Comparison of ENCODE assay signal across 8 cellular contexts in the genomic region with DNA sequence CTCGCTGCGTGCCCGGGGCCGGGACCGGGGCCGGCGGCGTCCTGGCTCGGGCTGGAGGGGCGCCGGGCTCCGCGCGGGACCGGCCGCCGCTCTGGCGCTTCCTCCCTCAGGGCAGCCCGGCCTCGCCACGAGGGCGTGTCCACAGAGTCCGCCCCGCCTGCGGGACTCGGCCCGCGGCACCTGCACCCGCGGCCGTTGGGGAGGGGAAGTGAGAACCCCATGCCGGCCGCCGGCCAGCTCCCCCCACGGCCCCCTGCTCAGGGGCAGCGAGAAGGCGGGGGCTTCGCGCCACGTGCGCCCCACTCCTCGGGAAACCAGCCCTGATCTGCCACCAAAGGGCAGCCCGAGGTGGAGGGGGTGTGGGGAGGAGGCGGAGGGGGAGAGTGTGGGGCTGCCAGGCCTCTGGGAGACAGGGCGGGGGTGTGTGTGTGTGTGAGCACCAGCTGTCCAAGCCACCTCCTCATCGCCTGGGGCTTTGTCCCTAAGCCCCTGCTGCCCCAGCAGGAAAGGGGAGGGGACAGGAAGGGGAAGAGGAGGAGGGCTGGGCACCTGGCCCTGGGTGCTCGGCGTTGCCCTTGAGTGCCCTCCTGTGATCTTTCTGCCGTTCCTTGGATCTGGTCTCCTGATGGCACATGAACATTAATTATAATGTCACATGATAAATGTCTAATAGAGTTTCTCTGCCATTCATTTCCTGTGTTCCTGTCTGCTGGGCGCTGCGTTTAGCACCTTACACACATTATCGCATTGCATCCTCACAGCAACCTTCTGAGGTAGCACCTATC. TPM values are rescaled to one million over a fixed set of nuclear protein-coding genes. Genes with fewer than 3 reads are reported as not detected.
A peak's percentile ranks its signal among the peaks of the same experiment; 100 is the strongest.
DNase-seq lines count a peak whose midpoint lies in the region; ATAC-seq and TF ChIP-seq lines count a peak whose summit lies in the region.

A gene with protein sequence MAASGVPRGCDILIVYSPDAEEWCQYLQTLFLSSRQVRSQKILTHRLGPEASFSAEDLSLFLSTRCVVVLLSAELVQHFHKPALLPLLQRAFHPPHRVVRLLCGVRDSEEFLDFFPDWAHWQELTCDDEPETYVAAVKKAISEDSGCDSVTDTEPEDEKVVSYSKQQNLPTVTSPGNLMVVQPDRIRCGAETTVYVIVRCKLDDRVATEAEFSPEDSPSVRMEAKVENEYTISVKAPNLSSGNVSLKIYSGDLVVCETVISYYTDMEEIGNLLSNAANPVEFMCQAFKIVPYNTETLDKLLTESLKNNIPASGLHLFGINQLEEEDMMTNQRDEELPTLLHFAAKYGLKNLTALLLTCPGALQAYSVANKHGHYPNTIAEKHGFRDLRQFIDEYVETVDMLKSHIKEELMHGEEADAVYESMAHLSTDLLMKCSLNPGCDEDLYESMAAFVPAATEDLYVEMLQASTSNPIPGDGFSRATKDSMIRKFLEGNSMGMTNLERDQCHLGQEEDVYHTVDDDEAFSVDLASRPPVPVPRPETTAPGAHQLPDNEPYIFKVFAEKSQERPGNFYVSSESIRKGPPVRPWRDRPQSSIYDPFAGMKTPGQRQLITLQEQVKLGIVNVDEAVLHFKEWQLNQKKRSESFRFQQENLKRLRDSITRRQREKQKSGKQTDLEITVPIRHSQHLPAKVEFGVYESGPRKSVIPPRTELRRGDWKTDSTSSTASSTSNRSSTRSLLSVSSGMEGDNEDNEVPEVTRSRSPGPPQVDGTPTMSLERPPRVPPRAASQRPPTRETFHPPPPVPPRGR (minus strand): TSS at position 93 of the 785 bp plus-strand sequence. CDS start 120 bp downstream, outside the sequence.

- ATAC-seq in GM21381 (IDR thresholded peaks at IDR 0.05; ENCODE audit: unreplicated experiment) (peak; percentile 68), HG03378 (IDR thresholded peaks at IDR 0.05; ENCODE audit: unreplicated experiment) (no peak)

- no peak for TF ChIP-seq CTCF in Calu3 (IDR thresholded peaks at IDR 0.05; ENCODE audit: unreplicated experiment)

- DNase-seq in Calu3, result peak; percentile 54
- DNase-seq in HuH-7 (ENCODE audit: low spot score), result peak; percentile 58
- DNase-seq in RPMI8226, result peak; percentile 89

- CTCF ChIA-PET in Calu3 (lab: Charles Lee), result no interaction called here

- H3K27ac ChIP-seq in skin epidermis, result peak within 1 kb of the TSS; percentile 10 to 90 (median 72)

- H3K27ac Mint-ChIP-seq in Calu3 (ENCODE audit: unreplicated experiment), result peak within 1 kb of the TSS; percentile 53
- peak within 1 kb of the TSS; percentile 93 for H3K27ac Mint-ChIP-seq in activated naive CD4-positive, alpha-beta T cell treated with anti-CD3 and anti-CD28 coated beads, Interleukin-2, amount 50 U/mL, for 24 hours

- peak within 1 kb of the TSS; percentile 83 for H3K4me3 Mint-ChIP-seq in Calu3 (ENCODE audit: low read depth, unreplicated experiment)
- H3K4me3 Mint-ChIP-seq in activated naive CD4-positive, alpha-beta T cell treated with anti-CD3 and anti-CD28 coated beads, Interleukin-2, amount 50 U/mL, for 24 hours, result peak within 1 kb of the TSS; percentile 96

- no peaks in the 10 kb centered on the region for H3K27me3 Mint-ChIP-seq in Calu3 (ENCODE audit: unreplicated experiment)
- H3K27me3 Mint-ChIP-seq in activated naive CD4-positive, alpha-beta T cell treated with anti-CD3 and anti-CD28 coated beads, Interleukin-2, amount 50 U/mL, for 24 hours, result no peaks in the 10 kb centered on the region

- H3K4me3 ChIP-seq in iPS-11a (ENCODE audit: low read depth, low read length) (peak within 1 kb of the TSS; percentile 64), skin epidermis (peak within 1 kb of the TSS; percentile 35 to 55 (median 43))

- peaks cover 26% of the 10 kb centered on the region for H3K36me3 Mint-ChIP-seq in Calu3 (ENCODE audit: insufficient read depth, unreplicated experiment)
- no peaks in the 10 kb centered on the region for H3K36me3 Mint-ChIP-seq in activated naive CD4-positive, alpha-beta T cell treated with anti-CD3 and anti-CD28 coated beads, Interleukin-2, amount 50 U/mL, for 24 hours

- no peaks in the 10 kb centered on the region for H3K9me3 Mint-ChIP-seq in Calu3 (ENCODE audit: low read depth, unreplicated experiment)
- no peaks in the 10 kb centered on the region for H3K9me3 Mint-ChIP-seq in activated naive CD4-positive, alpha-beta T cell treated with anti-CD3 and anti-CD28 coated beads, Interleukin-2, amount 50 U/mL, for 24 hours

- peaks cover 32% of the 10 kb centered on the region for H3K4me1 Mint-ChIP-seq in Calu3 (ENCODE audit: low read depth, unreplicated experiment)
- peaks cover 28% of the 10 kb centered on the region for H3K4me1 Mint-ChIP-seq in activated naive CD4-positive, alpha-beta T cell treated with anti-CD3 and anti-CD28 coated beads, Interleukin-2, amount 50 U/mL, for 24 hours

- BruUV-seq in Calu3 (replicated peaks; lab: Mats Ljungman, UMichigan), result no TSS peak

- intact Hi-C loops in Calu3 (cut with micrococcal nuclease; ENCODE audit: unreplicated experiment), result no loop called here

RNA-seq across cellular contexts. Expression of the gene that starts here (rescaled TPM):
- 114 and 117 TPM in 2 replicates for total RNA-seq in Calu3 (2022)
